In the genomic region with DNA sequence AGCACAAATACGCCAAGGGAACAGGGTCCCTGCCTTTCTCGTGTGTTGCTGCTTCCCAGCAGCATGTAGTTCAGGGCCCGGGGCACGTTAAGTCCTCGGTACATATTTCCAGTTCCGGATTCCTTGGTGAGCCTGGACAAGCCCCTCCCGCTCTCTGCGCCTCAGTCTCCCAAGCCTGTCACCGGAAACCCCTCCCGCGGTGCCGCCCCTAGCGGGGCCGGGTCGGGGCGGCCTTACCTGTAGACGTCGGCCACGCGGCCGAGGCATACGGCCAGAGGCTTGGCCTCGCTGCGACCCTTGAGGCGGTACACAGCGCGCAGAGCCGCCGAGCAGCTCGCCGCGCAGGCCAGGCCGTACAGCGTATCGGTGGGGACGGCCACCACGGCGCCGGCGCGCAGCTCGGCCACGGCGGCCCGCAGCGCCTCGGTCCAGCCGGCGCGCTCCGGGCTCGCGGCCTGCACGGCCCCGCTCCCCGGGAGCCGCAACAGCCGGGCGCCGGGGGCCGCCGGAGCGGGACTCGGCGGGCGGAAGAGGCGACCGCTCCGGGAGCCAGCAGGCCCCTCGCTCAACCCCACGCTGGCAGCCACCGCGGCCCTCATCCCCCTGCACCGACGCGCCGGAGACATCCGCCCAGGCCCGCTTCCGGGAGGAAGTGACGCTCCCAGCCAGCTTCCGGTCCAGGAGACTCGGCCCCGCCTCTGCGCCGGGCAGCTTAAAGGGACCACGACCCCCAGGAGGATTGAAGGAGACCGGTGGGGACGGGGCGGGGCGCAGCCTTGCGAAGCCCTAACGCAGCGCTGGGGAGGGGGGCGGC, we compare ENCODE assay signal across 8 cellular contexts. TPM values are rescaled to one million over a fixed set of nuclear protein-coding genes. Genes with fewer than 3 reads are reported as not detected.
DNase-seq lines count a peak whose midpoint lies in the region; ATAC-seq, FAIRE-seq and TF ChIP-seq lines count a peak whose summit lies in the region.

C1orf122 (plus strand) TSS at position 236 of the 814 bp plus-strand sequence. CDS start 615 bp downstream, outside the sequence.
YRDC (minus strand) TSS at position 654 of the 814 bp plus-strand sequence; CDS start at position 626, 28 bp downstream.

- DNase-seq in D721Med (ENCODE audit: insufficient read length, low spot score) (peak; percentile 95), OCI-M2 (lab: John Stamatoyannopoulos, UW; ENCODE audit: unreplicated experiment) (peak; percentile 35), epithelial cell of proximal tubule (ENCODE audit: low read depth) (peak; percentile 36), mucosa of gallbladder (ENCODE audit: low spot score) (peak; percentile 94)
- peak; percentile 92 for DNase-seq in activated T-cell treated with anti-CD3 and anti-CD28 coated beads, Interleukin-2, amount 50 U/mL, for 1 hour
- peak; percentile 91 for DNase-seq in stimulated activated CD8-positive, alpha-beta memory T cell treated with anti-CD3 and anti-CD28 coated beads, Interleukin-4, amount 100 ng/mL, for 24 hours (ENCODE audit: low read depth)

- no peak for TF ChIP-seq RAD21 in Ishikawa (IDR thresholded peaks at IDR 0.05; ENCODE audit: low read depth)

- peak; percentile 89 for ATAC-seq in GM21528 (IDR thresholded peaks at IDR 0.05; ENCODE audit: low FRiP score, unreplicated experiment)

- TF ChIP-seq CTCF in D721Med (IDR thresholded peaks at IDR 0.05; ENCODE audit: insufficient read depth, missing control alignments) = no peak
- TF ChIP-seq CTCF in epithelial cell of proximal tubule (conservative IDR thresholded peaks at IDR 0.05; ENCODE audit: low read depth, low read length) = no peak

- no peak; the same call in 1 of the 2 replicates for TF ChIP-seq EP300 in Ishikawa (IDR thresholded peaks at IDR 0.05; ENCODE audit: borderline replicate concordance)

- peak within 1 kb of the TSS; percentile 94 for H3K4me3 ChIP-seq in epithelial cell of proximal tubule (ENCODE audit: low read depth, low read length)

- FAIRE-seq in D721Med (lab: Jason Lieb, UNC) = no peak

TF ChIP-seq in Ishikawa, 13 proteins besides CTCF, POLR2A, EP300 and RAD21:
- TF ChIP-seq TEAD4 (IDR thresholded peaks at IDR 0.05) = peak; percentile 72
- TF ChIP-seq YY1 (IDR thresholded peaks at IDR 0.05; ENCODE audit: low read depth) = no peak
- TF ChIP-seq EGR1 (IDR thresholded peaks at IDR 0.05) = no peak
- peak; percentile 80 for TF ChIP-seq CREB1 (IDR thresholded peaks at IDR 0.05; ENCODE audit: low read depth)
- peak; percentile 57; the same call in 1 of the 2 replicates for TF ChIP-seq NFIC (IDR thresholded peaks at IDR 0.05)
- TF ChIP-seq MAX (IDR thresholded peaks at IDR 0.05) = peak; percentile 73
- TF ChIP-seq TAF1 (IDR thresholded peaks at IDR 0.05; ENCODE audit: low read depth) = peak; percentile 50

RNA-seq across cellular contexts. Expression of gene C1orf122, which starts in this region (rescaled TPM):
- total RNA-seq in epithelial cell of proximal tubule = 95.2 and 194 TPM in 2 replicates
- 69.6 TPM for total RNA-seq in mucosa of gallbladder

RNA-seq across cellular contexts. Expression of gene YRDC, which starts in this region (rescaled TPM):
- total RNA-seq in epithelial cell of proximal tubule (31.4 and 61.1 TPM in 2 replicates), mucosa of gallbladder (11.5 TPM)

Comparison
In these comparisons a context has a peak if more than half of its experiments do, and no peak if none do; other contexts are left out.
1. Peak in every context shown above with its lines: DNase-seq, ATAC-seq and H3K4me3 ChIP-seq.
2. DNase-seq: peak in every context shown above with its lines; median percentile 95 in D721Med; 94 in mucosa of gallbladder; 92 in activated T-cell treated with anti-CD3 and anti-CD28 coated beads, Interleukin-2, amount 50 U/mL, for 1 hour; 91 in stimulated activated CD8-positive, alpha-beta memory T cell treated with anti-CD3 and anti-CD28 coated beads, Interleukin-4, amount 100 ng/mL, for 24 hours; 36 in epithelial cell of proximal tubule; 35 in OCI-M2.